21 cellular contexts compared by ENCODE assay signal in genomic region chr6:23874985-23875384, GRCh38.
"Had no signal": no experiment of that assay in that cellular context is flagged by ENCODE, and none has a peak within 500 bp of the region (broad histone marks: within the 10 kb centered on the region; RNA-seq: fewer than 3 reads in every experiment).

No MANE protein-coding gene starts in this region.

- H3K4me2 ChIP-seq: hepatocyte had no signal

- H3K27ac ChIP-seq: gastroesophageal sphincter, heart left ventricle, hepatocyte, left lung, prostate gland, right atrium auricular region, stomach, tibial artery had no signal

- H3K27me3 Mint-ChIP-seq: dendritic cell treated with granulocyte-macrophage colony-stimulating factor and Interleukin-4, amounts not matched to agents 40 ng/mL and 50 ng/mL, for 4 days had no signal

- H3K27me3 ChIP-seq: gastroesophageal sphincter, heart left ventricle, hepatocyte, left lung, right atrium auricular region, stomach, tibial artery had no signal

- H3K9me3 ChIP-seq: gastroesophageal sphincter, heart left ventricle, left lung, prostate gland, right atrium auricular region, stomach, tibial artery had no signal

- H3K4me3 ChIP-seq: gastroesophageal sphincter, heart left ventricle, hepatocyte, left lung, prostate gland, right atrium auricular region, stomach, tibial artery had no signal

- DNase-seq: effector memory CD4-positive, alpha-beta T cell; foreskin fibroblast; heart left ventricle; kidney; left lung; mesendoderm; naive thymus-derived CD8-positive, alpha-beta T cell; nucleus accumbens; stimulated activated CD4-positive, alpha-beta T cell treated with anti-CD3 and anti-CD28 coated beads, Interleukin-2, amount 100 ng/mL, for 24 hours; stimulated activated CD4-positive, alpha-beta T cell treated with anti-CD3 and anti-CD28 coated beads, Interleukin-4, amount 100 ng/mL, for 24 hours; stimulated activated naive CD4-positive, alpha-beta T cell treated with Interleukin-2 at 50 U/mL for 16 hours; stomach; tibial artery had no signal

- H3K27ac Mint-ChIP-seq: dendritic cell treated with granulocyte-macrophage colony-stimulating factor and Interleukin-4, amounts not matched to agents 40 ng/mL and 50 ng/mL, for 4 days; naive thymus-derived CD8-positive, alpha-beta T cell; stimulated activated effector memory CD8-positive, alpha-beta T cell treated with anti-CD3 and anti-CD28 coated beads, Interleukin-12 subunit alpha, Interleukin-12 subunit beta, amount 100 ng/mL, for 72 hours; type B pancreatic cell had no signal

- H3K4me1 Mint-ChIP-seq: naive thymus-derived CD8-positive, alpha-beta T cell; stimulated activated effector memory CD8-positive, alpha-beta T cell treated with anti-CD3 and anti-CD28 coated beads, Interleukin-12 subunit alpha, Interleukin-12 subunit beta, amount 100 ng/mL, for 72 hours had no signal

- ATAC-seq: gastroesophageal sphincter; heart left ventricle; left lung; naive thymus-derived CD8-positive, alpha-beta T cell; sciatic nerve; stimulated activated effector memory CD8-positive, alpha-beta T cell treated with anti-CD3 and anti-CD28 coated beads, Interleukin-12 subunit alpha, Interleukin-12 subunit beta, amount 100 ng/mL, for 72 hours had no signal

- H3K9me3 Mint-ChIP-seq: dendritic cell treated with granulocyte-macrophage colony-stimulating factor and Interleukin-4, amounts not matched to agents 40 ng/mL and 50 ng/mL, for 4 days; naive thymus-derived CD8-positive, alpha-beta T cell; stimulated activated effector memory CD8-positive, alpha-beta T cell treated with anti-CD3 and anti-CD28 coated beads, Interleukin-12 subunit alpha, Interleukin-12 subunit beta, amount 100 ng/mL, for 72 hours; type B pancreatic cell had no signal

- H2AFZ ChIP-seq: hepatocyte had no signal

- H3K36me3 ChIP-seq: gastroesophageal sphincter, heart left ventricle, left lung, prostate gland, right atrium auricular region, stomach, tibial artery had no signal

- H3K4me1 ChIP-seq: gastroesophageal sphincter, heart left ventricle, left lung, prostate gland, right atrium auricular region, stomach, tibial artery had no signal

- H3K36me3 Mint-ChIP-seq: naive thymus-derived CD8-positive, alpha-beta T cell; stimulated activated effector memory CD8-positive, alpha-beta T cell treated with anti-CD3 and anti-CD28 coated beads, Interleukin-12 subunit alpha, Interleukin-12 subunit beta, amount 100 ng/mL, for 72 hours; type B pancreatic cell had no signal

- H3K79me2 ChIP-seq: hepatocyte had no signal

- H3K4me3 Mint-ChIP-seq: dendritic cell treated with granulocyte-macrophage colony-stimulating factor and Interleukin-4, amounts not matched to agents 40 ng/mL and 50 ng/mL, for 4 days; naive thymus-derived CD8-positive, alpha-beta T cell; stimulated activated effector memory CD8-positive, alpha-beta T cell treated with anti-CD3 and anti-CD28 coated beads, Interleukin-12 subunit alpha, Interleukin-12 subunit beta, amount 100 ng/mL, for 72 hours; type B pancreatic cell had no signal
